8 cellular contexts compared by ENCODE assay signal in genomic region chr17:77233635-77234334, GRCh38.
DNase-seq lines count a peak whose midpoint lies in the region; ATAC-seq lines count a peak whose summit lies in the region.

No MANE protein-coding gene starts in this region.

- peak overlapping the region; percentile 31 for H3K27ac Mint-ChIP-seq in T-helper 2 cell treated with Interferon-gamma antibody and Interleukin-4, amounts not matched to agents 5 μg/mL and 100 μg/mL, for 36 hours

- H3K36me3 Mint-ChIP-seq in T-helper 2 cell treated with Interferon-gamma antibody and Interleukin-4, amounts not matched to agents 5 μg/mL and 100 μg/mL, for 36 hours (ENCODE audit: low read depth), result no peaks in the 10 kb centered on the region

- no peak overlapping the region for H3K4me3 Mint-ChIP-seq in T-helper 2 cell treated with Interferon-gamma antibody and Interleukin-4, amounts not matched to agents 5 μg/mL and 100 μg/mL, for 36 hours

- H3K79me2 ChIP-seq in ACC112 (ENCODE audit: control insufficient read depth, insufficient read depth, low read length, unreplicated experiment), result no peaks in the 10 kb centered on the region

- peak; percentile 53 for DNase-seq in GM19238 (ENCODE audit: insufficient read length, low spot score)
- DNase-seq in T-helper 2 cell treated with Interferon-gamma antibody and Interleukin-4, amounts not matched to agents 5 μg/mL and 100 μg/mL, for 36 hours (ENCODE audit: low spot score), result peak; percentile 22
- peak; percentile 57 for DNase-seq in hepatic stellate cell (ENCODE audit: low spot score)
- no peak for DNase-seq in germinal center (ENCODE audit: low spot score)
- no peak for DNase-seq in effector memory CD4-positive, alpha-beta T cell

- H3K36me3 ChIP-seq in ACC112 (ENCODE audit: insufficient read depth, low read length), result no peaks in the 10 kb centered on the region
- no peaks in the 10 kb centered on the region for H3K36me3 ChIP-seq in effector memory CD4-positive, alpha-beta T cell (ENCODE audit: control insufficient read depth, insufficient read depth, low read length)

- no peaks in the 10 kb centered on the region for H3K9me3 Mint-ChIP-seq in T-helper 2 cell treated with Interferon-gamma antibody and Interleukin-4, amounts not matched to agents 5 μg/mL and 100 μg/mL, for 36 hours

- H3K9me3 ChIP-seq in effector memory CD4-positive, alpha-beta T cell (ENCODE audit: control insufficient read depth, low read length), result no peaks in the 10 kb centered on the region

- H3K27me3 Mint-ChIP-seq in T-helper 2 cell treated with Interferon-gamma antibody and Interleukin-4, amounts not matched to agents 5 μg/mL and 100 μg/mL, for 36 hours (ENCODE audit: low read depth), result no peaks in the 10 kb centered on the region

- H3K4me1 Mint-ChIP-seq in T-helper 2 cell treated with Interferon-gamma antibody and Interleukin-4, amounts not matched to agents 5 μg/mL and 100 μg/mL, for 36 hours (ENCODE audit: low read depth), result peaks cover 21% of the 10 kb centered on the region

- no peak overlapping the region for H2AFZ ChIP-seq in ACC112 (ENCODE audit: low read length, unreplicated experiment)

- H3K4me3 ChIP-seq in ACC112 (ENCODE audit: low read depth, low read length), result no peak overlapping the region
- H3K4me3 ChIP-seq in effector memory CD4-positive, alpha-beta T cell (ENCODE audit: insufficient read depth, low read depth, low read length, poor library complexity, severe bottlenecking), result no peak overlapping the region

- ATAC-seq in HG02759 (IDR thresholded peaks at IDR 0.05; ENCODE audit: unreplicated experiment) (no peak), GM19397 (IDR thresholded peaks at IDR 0.05; ENCODE audit: unreplicated experiment) (no peak)

- H3K27me3 ChIP-seq in ACC112 (ENCODE audit: insufficient read depth, low read length), result no peaks in the 10 kb centered on the region
- H3K27me3 ChIP-seq in effector memory CD4-positive, alpha-beta T cell (replicated peaks; ENCODE audit: control insufficient read depth, insufficient read depth, low read length, poor library complexity, severe bottlenecking), result no peaks in the 10 kb centered on the region

- H3K27ac ChIP-seq in ACC112 (ENCODE audit: low read depth, low read length), result peak overlapping the region; percentile 26; the same call in 1 of the 2 replicates
- H3K27ac ChIP-seq in effector memory CD4-positive, alpha-beta T cell (ENCODE audit: insufficient read depth, low read length, poor library complexity, severe bottlenecking), result no peak overlapping the region

- peaks cover 8% of the 10 kb centered on the region for H3K4me1 ChIP-seq in ACC112 (ENCODE audit: control insufficient read depth, insufficient read depth, low read length, unreplicated experiment)
- peaks cover 5% of the 10 kb centered on the region for H3K4me1 ChIP-seq in effector memory CD4-positive, alpha-beta T cell (ENCODE audit: control insufficient read depth, insufficient read depth, low read length, poor library complexity, severe bottlenecking)

Comparison
In these comparisons a context has a peak if more than half of its experiments do, and no peak if none do; other contexts are left out.
1. DNase-seq: peak in GM19238 (single experiment), T-helper 2 cell treated with Interferon-gamma antibody and Interleukin-4, amounts not matched to agents 5 μg/mL and 100 μg/mL, for 36 hours (single experiment) and hepatic stellate cell (single experiment); none in germinal center (single experiment) and effector memory CD4-positive, alpha-beta T cell (0 of 3).